ENCODE assay signal across 23 cellular contexts in the genomic region with DNA sequence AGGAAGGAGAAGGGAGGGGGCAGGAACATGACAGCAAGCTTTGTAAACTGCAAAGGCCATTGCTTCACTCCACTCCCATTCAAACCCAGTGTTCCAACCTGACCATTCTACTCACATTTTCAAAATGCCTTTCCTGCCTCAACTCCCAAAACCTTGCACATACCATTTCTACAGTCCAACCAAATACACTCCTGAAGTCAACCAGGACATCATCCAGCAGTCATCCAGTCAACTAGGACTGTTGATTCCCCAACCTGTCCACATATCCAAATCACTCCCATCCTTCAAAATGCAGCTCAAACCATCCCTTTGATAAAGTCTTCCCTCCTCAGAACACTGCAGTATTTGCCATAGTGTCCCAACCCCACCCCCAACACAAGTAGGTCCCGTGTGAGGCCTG.
"Had no signal": no experiment of that assay in that cellular context is flagged by ENCODE, and none has a peak within 500 bp of the region (broad histone marks: within the 10 kb centered on the region; RNA-seq: fewer than 3 reads in every experiment).

No MANE protein-coding gene starts in this region.

- H3K4me3 Mint-ChIP-seq: stimulated activated memory B cell treated with anti-CD40 and anti-IgM and Interleukin-4, amounts not matched to agents 10 μg/mL and 1 μg/mL and 100 μg/mL, for 72 hours had no signal

- DNase-seq: dorsolateral prefrontal cortex; effector CD4-positive, alpha-beta T cell; foreskin fibroblast; gastrocnemius medialis; head of caudate nucleus; left ventricle myocardium superior; lower lobe of right lung; naive thymus-derived CD8-positive, alpha-beta T cell; nucleus accumbens; ovary; psoas muscle; right cardiac atrium; spleen; stimulated activated CD4-positive, alpha-beta T cell treated with anti-CD3 and anti-CD28 coated beads, Interleukin-4, amount 100 ng/mL, for 4 hours; stimulated activated naive CD8-positive, alpha-beta T cell treated with anti-CD3 and anti-CD28 coated beads, Interleukin-15, Interleukin-2, amounts not matched to agents 100 U/mL and 50 U/mL, for 24 hours; upper lobe of right lung had no signal

- H3K9me3 Mint-ChIP-seq: naive thymus-derived CD8-positive, alpha-beta T cell; stimulated activated memory B cell treated with anti-CD40 and anti-IgM and Interleukin-4, amounts not matched to agents 10 μg/mL and 1 μg/mL and 100 μg/mL, for 72 hours had no signal

- H3K27ac ChIP-seq: dorsolateral prefrontal cortex, epithelial cell of prostate, gastrocnemius medialis, lower lobe of right lung, ovary, psoas muscle, skin epidermis, spleen, thoracic aorta, tibial nerve, upper lobe of right lung, vagina had no signal

- H3K27me3 ChIP-seq: gastrocnemius medialis, ovary, tibial nerve, vagina had no signal

- ATAC-seq: esophagus mucosa; gastrocnemius medialis; left ventricle myocardium superior; lower lobe of right lung; naive thymus-derived CD8-positive, alpha-beta T cell; psoas muscle; right cardiac atrium; stimulated activated memory B cell treated with anti-CD40 and anti-IgM and Interleukin-4, amounts not matched to agents 10 μg/mL and 1 μg/mL and 100 μg/mL, for 72 hours; stimulated activated naive CD8-positive, alpha-beta T cell treated with anti-CD3 and anti-CD28 coated beads, Interleukin-15, Interleukin-2, amounts not matched to agents 100 U/mL and 50 U/mL, for 24 hours; upper lobe of right lung had no signal

- H3K9me3 ChIP-seq: gastrocnemius medialis, lower lobe of right lung, ovary, psoas muscle, spleen, thoracic aorta, tibial nerve, upper lobe of right lung, vagina had no signal

- H3K4me3 ChIP-seq: dorsolateral prefrontal cortex, gastrocnemius medialis, lower lobe of right lung, ovary, psoas muscle, skin epidermis, spleen, thoracic aorta, tibial nerve, upper lobe of right lung, vagina had no signal

- H3K27ac Mint-ChIP-seq: stimulated activated memory B cell treated with anti-CD40 and anti-IgM and Interleukin-4, amounts not matched to agents 10 μg/mL and 1 μg/mL and 100 μg/mL, for 72 hours had no signal

- H3K36me3 ChIP-seq: ovary had no signal
